ENCODE assay signal across 8 cellular contexts in genomic region chr12:124713041-124713435, GRCh38.
DNase-seq lines count a peak whose midpoint lies in the region; ATAC-seq lines count a peak whose summit lies in the region.

No MANE protein-coding gene starts in this region.

- H3K27me3 ChIP-seq in CD4-positive, CD25-positive, alpha-beta regulatory T cell (ENCODE audit: control insufficient read depth, insufficient read depth, low read length) = no peaks in the 10 kb centered on the region

- H3K4me3 Mint-ChIP-seq in CD4-positive, CD25-positive, alpha-beta regulatory T cell = peak overlapping the region in 3 of 4 donors; percentile 1 to 85 (median 75)
- H3K4me3 Mint-ChIP-seq in stimulated activated effector memory CD8-positive, alpha-beta T cell treated with anti-CD3 and anti-CD28 coated beads, Interleukin-12 subunit alpha, Interleukin-12 subunit beta, amount 100 ng/mL, for 72 hours = peak overlapping the region; percentile 60

- ATAC-seq in CD4-positive, CD25-positive, alpha-beta regulatory T cell (ENCODE audit: low read depth in 2 of 2) = peak; percentile 13 to 43
- ATAC-seq in GM21360 (IDR thresholded peaks at IDR 0.05; ENCODE audit: unreplicated experiment) = peak; percentile 2
- ATAC-seq in stimulated activated effector memory CD8-positive, alpha-beta T cell treated with anti-CD3 and anti-CD28 coated beads, Interleukin-12 subunit alpha, Interleukin-12 subunit beta, amount 100 ng/mL, for 72 hours = no peak

- H3K9me3 ChIP-seq in CD4-positive, CD25-positive, alpha-beta regulatory T cell (ENCODE audit: control insufficient read depth in 2 of 2, low read length in 2 of 2) = no peaks in the 10 kb centered on the region

- peaks cover 5% of the 10 kb centered on the region for H3K27me3 Mint-ChIP-seq in CD4-positive, CD25-positive, alpha-beta regulatory T cell

- H3K36me3 Mint-ChIP-seq in CD4-positive, CD25-positive, alpha-beta regulatory T cell = peaks cover 3% of the 10 kb centered on the region
- peaks cover 18% of the 10 kb centered on the region for H3K36me3 Mint-ChIP-seq in stimulated activated effector memory CD8-positive, alpha-beta T cell treated with anti-CD3 and anti-CD28 coated beads, Interleukin-12 subunit alpha, Interleukin-12 subunit beta, amount 100 ng/mL, for 72 hours

- no peaks in the 10 kb centered on the region for H3K36me3 ChIP-seq in CD4-positive, CD25-positive, alpha-beta regulatory T cell (ENCODE audit: control insufficient read depth, insufficient read depth, low read length)

- DNase-seq in CD4-positive, CD25-positive, alpha-beta regulatory T cell = no peak
- DNase-seq in NOMO-1 treated with DMSO at 0.1 percent for 48 hours (lab: John Stamatoyannopoulos, UW; ENCODE audit: unreplicated experiment) = peak; percentile 33
- DNase-seq in foreskin melanocyte = peak; percentile 33
- no peak for DNase-seq in stimulated activated effector memory CD8-positive, alpha-beta T cell treated with anti-CD3 and anti-CD28 coated beads, Interleukin-12 subunit alpha, Interleukin-12 subunit beta, amount 100 ng/mL, for 72 hours (ENCODE audit: low spot score in 2 of 2)
- DNase-seq in activated gamma-delta T cell treated with Interleukin-2 at 50 U/mL for 16 hours = no peak
- no peak for DNase-seq in NCI-H510A treated with DMSO at 0.1 percent for 48 hours (lab: John Stamatoyannopoulos, UW)
- DNase-seq in NCI-H1436 treated with DMSO at 0.1 percent for 48 hours (lab: John Stamatoyannopoulos, UW) = no peak

- H3K9me3 Mint-ChIP-seq in CD4-positive, CD25-positive, alpha-beta regulatory T cell = no peaks in the 10 kb centered on the region
- H3K9me3 Mint-ChIP-seq in stimulated activated effector memory CD8-positive, alpha-beta T cell treated with anti-CD3 and anti-CD28 coated beads, Interleukin-12 subunit alpha, Interleukin-12 subunit beta, amount 100 ng/mL, for 72 hours = no peaks in the 10 kb centered on the region

- H3K4me3 ChIP-seq in CD4-positive, CD25-positive, alpha-beta regulatory T cell (ENCODE audit: low read depth, low read length) = no peak overlapping the region

- H3K27ac ChIP-seq in CD4-positive, CD25-positive, alpha-beta regulatory T cell (ENCODE audit: insufficient read depth, low read length, poor library complexity, severe bottlenecking) = no peak overlapping the region

- H3K4me1 Mint-ChIP-seq in CD4-positive, CD25-positive, alpha-beta regulatory T cell = peaks cover 0 to 23% (median 14%) of the 10 kb centered on the region in 4 donors
- peaks cover 20% of the 10 kb centered on the region for H3K4me1 Mint-ChIP-seq in stimulated activated effector memory CD8-positive, alpha-beta T cell treated with anti-CD3 and anti-CD28 coated beads, Interleukin-12 subunit alpha, Interleukin-12 subunit beta, amount 100 ng/mL, for 72 hours

- peak overlapping the region in 1 of 3 donors; percentile 61 for H3K27ac Mint-ChIP-seq in CD4-positive, CD25-positive, alpha-beta regulatory T cell
- peak overlapping the region; percentile 75 for H3K27ac Mint-ChIP-seq in stimulated activated effector memory CD8-positive, alpha-beta T cell treated with anti-CD3 and anti-CD28 coated beads, Interleukin-12 subunit alpha, Interleukin-12 subunit beta, amount 100 ng/mL, for 72 hours

- H3K4me1 ChIP-seq in CD4-positive, CD25-positive, alpha-beta regulatory T cell (ENCODE audit: control insufficient read depth, insufficient read depth, low read length, poor library complexity, severe bottlenecking) = peaks cover 18% of the 10 kb centered on the region

Comparison
In these comparisons a context has a peak if more than half of its experiments do, and no peak if none do; other contexts are left out.
1. DNase-seq: peak in NOMO-1 treated with DMSO at 0.1 percent for 48 hours (single experiment) and foreskin melanocyte (single experiment); none in CD4-positive, CD25-positive, alpha-beta regulatory T cell (0 of 3), stimulated activated effector memory CD8-positive, alpha-beta T cell treated with anti-CD3 and anti-CD28 coated beads, Interleukin-12 subunit alpha, Interleukin-12 subunit beta, amount 100 ng/mL, for 72 hours (0 of 2), activated gamma-delta T cell treated with Interleukin-2 at 50 U/mL for 16 hours (single experiment), NCI-H510A treated with DMSO at 0.1 percent for 48 hours (single experiment) and NCI-H1436 treated with DMSO at 0.1 percent for 48 hours (single experiment).